ENCODE assay signal across 1 cellular context in genomic region chr16:69340095-69340644, GRCh38.
A peak's percentile ranks its signal among the peaks of the same experiment; 100 is the strongest.
TF ChIP-seq lines count a peak whose summit lies in the region.

No MANE protein-coding gene starts in this region.

TF ChIP-seq in K562, 482 proteins besides CTCF, POLR2A, EP300 and RAD21 (continued from another document):
- TF ChIP-seq CHD7 (IDR thresholded peaks at IDR 0.05; ENCODE audit: low read depth, low read length) (no peak), ASH1L (IDR thresholded peaks at IDR 0.05; ENCODE audit: borderline replicate concordance, low read depth, partially characterized antibody) (no peak), MAX (CRISPR knock-in tag; IDR thresholded peaks at IDR 0.05) (no peak), ETV5 (CRISPR knock-in tag; IDR thresholded peaks at IDR 0.05; ENCODE audit: low read depth) (no peak), RBM17 (IDR thresholded peaks at IDR 0.05; ENCODE audit: borderline replicate concordance, low read depth, low read length) (no peak), TOE1 (IDR thresholded peaks at IDR 0.05; ENCODE audit: borderline replicate concordance) (no peak), TOE1 (CRISPR knock-in tag; IDR thresholded peaks at IDR 0.05; ENCODE audit: borderline replicate concordance, low read depth) (0 out of 2 replicates have a peak, but pooled peaks have one; percentile 14), HMG20A (CRISPR knock-in tag; conservative IDR thresholded peaks at IDR 0.05) (no peak), SIN3A (IDR thresholded peaks at IDR 0.05; ENCODE audit: borderline replicate concordance in 2 of 2, control insufficient read depth in 1 of 2, low read depth in 2 of 2, low read length in 2 of 2) (peak in 1 of 2 experiments; percentile 16; a peak in 1 of 4 replicates), CHD1 (IDR thresholded peaks at IDR 0.05; ENCODE audit: low read length) (peak; percentile 43), SMARCC2 (IDR thresholded peaks at IDR 0.05; ENCODE audit: low read depth) (no peak), HNRNPH1 (optimal IDR thresholded peaks at IDR 0.05; ENCODE audit: low read depth, low read length) (no peak), ETV1 (tag; conservative IDR thresholded peaks at IDR 0.05; ENCODE audit: low read depth) (peak; percentile 12; the same call in 1 of the 2 replicates)
TF ChIP-seq in K562: peak in this region for 5.
